In the genomic region with DNA sequence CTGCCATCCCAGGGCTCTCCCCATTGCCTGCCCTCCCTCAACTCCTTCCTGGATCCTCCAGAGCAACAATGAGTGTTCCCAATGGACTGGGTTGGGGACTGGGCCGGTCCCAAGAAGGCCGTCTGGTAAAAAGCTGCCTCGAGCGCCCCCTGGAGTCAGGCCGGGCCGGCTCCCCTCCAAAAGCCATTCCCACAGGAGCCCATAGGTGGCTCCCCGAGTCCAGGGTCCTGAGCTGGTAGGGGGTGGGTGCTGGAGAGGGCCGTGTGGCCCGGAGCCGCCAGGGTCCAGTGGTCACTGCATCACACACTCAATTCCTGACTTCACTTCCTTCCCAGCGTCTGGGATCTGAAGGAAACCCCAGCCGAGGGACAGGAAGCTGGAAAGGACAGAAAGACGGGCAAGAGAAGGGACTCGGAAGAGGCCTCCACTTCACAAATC, we compare ENCODE assay signal across 9 cellular contexts. TPM values are rescaled to one million over a fixed set of nuclear protein-coding genes. Genes with fewer than 3 reads are reported as not detected.
DNase-seq lines count a peak whose midpoint lies in the region; ATAC-seq and TF ChIP-seq lines count a peak whose summit lies in the region.
"Had no signal": no experiment of that assay in that cellular context is flagged by ENCODE, and none has a peak within 500 bp of the region (broad histone marks: within the 10 kb centered on the region; RNA-seq: fewer than 3 reads in every experiment).

No MANE protein-coding gene starts in this region.

- peaks cover 44% of the 10 kb centered on the region for H3K4me1 Mint-ChIP-seq in activated T-cell treated with anti-CD3 and anti-CD28 coated beads, Interleukin-2, amount 50 U/mL, for 72 hours (ENCODE audit: low read depth)
- peaks cover 11% of the 10 kb centered on the region for H3K4me1 Mint-ChIP-seq in neural crest cell

- no peaks in the 10 kb centered on the region for H3K9me3 ChIP-seq in Peyer's patch

- peak overlapping the region in 2 of 4 donors; percentile 19 to 33 for H3K27ac ChIP-seq in Peyer's patch

- no peaks in the 10 kb centered on the region for H3K27me3 ChIP-seq in Peyer's patch

- H3K36me3 Mint-ChIP-seq in activated T-cell treated with anti-CD3 and anti-CD28 coated beads, Interleukin-2, amount 50 U/mL, for 72 hours (ENCODE audit: insufficient read depth in 2 of 2), result peaks cover 22 to 44% of the 10 kb centered on the region in 2 donors
- H3K36me3 Mint-ChIP-seq in neural crest cell (ENCODE audit: low read depth), result no peaks in the 10 kb centered on the region

- TF ChIP-seq CTCF in Peyer's patch (IDR thresholded peaks at IDR 0.05), result peak; percentile 85 to 96 (median 92)
- TF ChIP-seq CTCF in fibroblast of mammary gland (conservative IDR thresholded peaks at IDR 0.05; ENCODE audit: control insufficient read depth, insufficient read depth, low read depth, low read length), result peak; percentile 99
- peak; percentile 80 for TF ChIP-seq CTCF in neural crest cell (conservative IDR thresholded peaks at IDR 0.05)

- H3K27me3 Mint-ChIP-seq in activated T-cell treated with anti-CD3 and anti-CD28 coated beads, Interleukin-2, amount 50 U/mL, for 72 hours (ENCODE audit: low read depth), result no peaks in the 10 kb centered on the region
- H3K27me3 Mint-ChIP-seq in neural crest cell (ENCODE audit: low read depth), result no peaks in the 10 kb centered on the region

- H3K36me3 ChIP-seq in Peyer's patch, result peaks cover 0 to 39% (median 0%) of the 10 kb centered on the region in 3 donors

- no peak for TF ChIP-seq POLR2A in Peyer's patch (IDR thresholded peaks at IDR 0.05)

- H3K27ac Mint-ChIP-seq in activated T-cell treated with anti-CD3 and anti-CD28 coated beads, Interleukin-2, amount 50 U/mL, for 72 hours, result peak overlapping the region; percentile 86
- H3K27ac Mint-ChIP-seq in neural crest cell (ENCODE audit: unreplicated experiment), result peak overlapping the region; percentile 40
- H3K27ac Mint-ChIP-seq: T-helper 1 cell treated with Interleukin-12 subunit alpha and Interleukin-12 subunit beta and Interleukin-4 antibody, amounts not matched to agents 30 μg/mL and 1 μg/mL, for 36 hours had no signal

- H3K4me3 ChIP-seq in Peyer's patch, result no peak overlapping the region
- no peak overlapping the region for H3K4me3 ChIP-seq in fibroblast of mammary gland (ENCODE audit: control insufficient read depth, low read depth, low read length)

- DNase-seq in COR-L47 (lab: John Stamatoyannopoulos, UW) (peak; percentile 18), Peyer's patch (peak; percentile 78 to 91 (median 86)), fibroblast of mammary gland (ENCODE audit: low read depth) (peak; percentile 78), neural crest cell (ENCODE audit: low read depth, low spot score) (peak; percentile 80)
- peak; percentile 73 to 80 for DNase-seq in activated T-cell treated with anti-CD3 and anti-CD28 coated beads, Interleukin-2, amount 50 U/mL, for 72 hours
- DNase-seq in stimulated activated naive CD8-positive, alpha-beta T cell treated with anti-CD3 and anti-CD28 coated beads, Interleukin-15, Interleukin-2, amounts not matched to agents 100 U/mL and 50 U/mL, for 24 hours, result peak; percentile 85

- H3K4me3 Mint-ChIP-seq in activated T-cell treated with anti-CD3 and anti-CD28 coated beads, Interleukin-2, amount 50 U/mL, for 72 hours, result no peak overlapping the region
- H3K4me3 Mint-ChIP-seq in neural crest cell, result no peak overlapping the region
- H3K4me3 Mint-ChIP-seq: T-helper 1 cell treated with Interleukin-12 subunit alpha and Interleukin-12 subunit beta and Interleukin-4 antibody, amounts not matched to agents 30 μg/mL and 1 μg/mL, for 36 hours had no signal

- peaks cover 0 to 3% of the 10 kb centered on the region in 2 donors for H3K9me3 Mint-ChIP-seq in activated T-cell treated with anti-CD3 and anti-CD28 coated beads, Interleukin-2, amount 50 U/mL, for 72 hours
- H3K9me3 Mint-ChIP-seq in neural crest cell, result no peaks in the 10 kb centered on the region
- H3K9me3 Mint-ChIP-seq: T-helper 1 cell treated with Interleukin-12 subunit alpha and Interleukin-12 subunit beta and Interleukin-4 antibody, amounts not matched to agents 30 μg/mL and 1 μg/mL, for 36 hours had no signal

- ATAC-seq in HG02759 (IDR thresholded peaks at IDR 0.05; ENCODE audit: unreplicated experiment) (peak; percentile 74), GM19395 (IDR thresholded peaks at IDR 0.05; ENCODE audit: unreplicated experiment) (no peak)
- ATAC-seq in activated T-cell treated with anti-CD3 and anti-CD28 coated beads, Interleukin-2, amount 50 U/mL, for 72 hours (replicated peaks in 1 of 2), result peak; percentile 74 to 78
- peak; percentile 72 for ATAC-seq in stimulated activated naive CD8-positive, alpha-beta T cell treated with anti-CD3 and anti-CD28 coated beads, Interleukin-15, Interleukin-2, amounts not matched to agents 100 U/mL and 50 U/mL, for 24 hours

- H3K4me1 ChIP-seq in Peyer's patch, result peaks cover 0 to 7% (median 0%) of the 10 kb centered on the region in 4 donors

RNA-seq across cellular contexts. Expression of a gene that starts 10.7 kb away (rescaled TPM):
- 1 to 10 TPM; 2.8 to 5.8 (median 4.1) TPM for total RNA-seq in Peyer's patch
- 10 to 100 TPM in 1 of 2 donors, 1 to 10 TPM in 1; 8.1 to 13.1 TPM for total RNA-seq in activated T-cell treated with anti-CD3 and anti-CD28 coated beads, Interleukin-2, amount 50 U/mL, for 72 hours
- 18.4 and 19.5 TPM in 2 replicates for total RNA-seq in neural crest cell

RNA-seq across cellular contexts. Expression of a gene that starts 43.4 kb away (rescaled TPM):
- 10 to 100 TPM in 1 of 4 donors, 1 to 10 TPM in 3; 1.9 to 14.9 (median 3.8) TPM for total RNA-seq in Peyer's patch
- 10 to 100 TPM; 69.2 to 79.1 TPM for total RNA-seq in activated T-cell treated with anti-CD3 and anti-CD28 coated beads, Interleukin-2, amount 50 U/mL, for 72 hours
- total RNA-seq in neural crest cell, result 9.8 and 9.9 TPM in 2 replicates

RNA-seq across cellular contexts. Expression of a gene that starts 53.6 kb away (rescaled TPM):
- total RNA-seq in Peyer's patch (under 1 TPM in 1 of 4 donors, not detected in 3; 0.35 TPM), neural crest cell (not detected in 2 replicates)
- not detected for total RNA-seq in activated T-cell treated with anti-CD3 and anti-CD28 coated beads, Interleukin-2, amount 50 U/mL, for 72 hours

Comparison
In these comparisons a context has a peak if more than half of its experiments do, and no peak if none do; other contexts are left out.
1. DNase-seq: peak in every context shown above with its lines; median percentile 86 in Peyer's patch; 85 in stimulated activated naive CD8-positive, alpha-beta T cell treated with anti-CD3 and anti-CD28 coated beads, Interleukin-15, Interleukin-2, amounts not matched to agents 100 U/mL and 50 U/mL, for 24 hours; 80 in neural crest cell; 78 in fibroblast of mammary gland; 76 in activated T-cell treated with anti-CD3 and anti-CD28 coated beads, Interleukin-2, amount 50 U/mL, for 72 hours; 18 in COR-L47.